Comparison of ENCODE assay signal across 19 cellular contexts in genomic region chr11:120272303-120272702, GRCh38. TPM values are rescaled to one million over a fixed set of nuclear protein-coding genes. Genes with fewer than 3 reads are reported as not detected.
DNase-seq lines count a peak whose midpoint lies in the region; ATAC-seq, FAIRE-seq and TF ChIP-seq lines count a peak whose summit lies in the region.
"Had no signal": no experiment of that assay in that cellular context is flagged by ENCODE, and none has a peak within 500 bp of the region (broad histone marks: within the 10 kb centered on the region; RNA-seq: fewer than 3 reads in every experiment).

No MANE protein-coding gene starts in this region.

- TF ChIP-seq EP300 in H1 (IDR thresholded peaks at IDR 0.05; ENCODE audit: borderline replicate concordance in 1 of 2, low read depth in 2 of 2, low read length in 2 of 2), result no peak

- H4K5ac ChIP-seq in H1 (ENCODE audit: insufficient read length, low read depth, low read length), result no peak overlapping the region

- peak overlapping the region; percentile 20 for H4K91ac ChIP-seq in H1 (replicated peaks; ENCODE audit: insufficient read length, low read length)
- H4K91ac ChIP-seq in neuronal stem cell (ENCODE audit: low read depth, low read length, poor library complexity), result no peak overlapping the region

- H2BK15ac ChIP-seq in H1 (ENCODE audit: low read length), result 0 out of 2 replicates have a peak overlapping the region, but pooled peaks have one; percentile 40
- no peak overlapping the region for H2BK15ac ChIP-seq in neuronal stem cell (ENCODE audit: low read length)

- no peak overlapping the region for H3K4me2 ChIP-seq in H1 (ENCODE audit: insufficient read depth in 1 of 2, low read depth in 2 of 2, low read length in 2 of 2)
- no peak overlapping the region for H3K4me2 ChIP-seq in neuronal stem cell (ENCODE audit: insufficient read depth, low read length, poor library complexity, severe bottlenecking)

- H2BK20ac ChIP-seq in H1 (ENCODE audit: low read length), result no peak overlapping the region

- H3K27me3 ChIP-seq in MG63 (peaks cover 16% of the 10 kb centered on the region; the same call in 1 of the 2 replicates), H1 (replicated peaks in 1 of 4; ENCODE audit: control insufficient read depth in 3 of 4, extremely low read depth in 1 of 4, insufficient read depth in 3 of 4, low read length in 3 of 4) (no peaks in the 10 kb centered on the region), neuronal stem cell (ENCODE audit: control insufficient read depth in 3 of 3, insufficient read depth in 3 of 3, low read depth in 1 of 3, low read length in 3 of 3) (peaks cover 0 to 28% (median 0%) of the 10 kb centered on the region in 3 experiments)
- H3K27me3 ChIP-seq: right atrium auricular region had no signal

- H2BK12ac ChIP-seq in H1 (ENCODE audit: low read depth, low read length) (no peak overlapping the region), neuronal stem cell (ENCODE audit: low read length) (no peak overlapping the region)

- H3K36me3 Mint-ChIP-seq in activated T-cell treated with anti-CD3 and anti-CD28 coated beads, Interleukin-2, amount 50 U/mL, for 4 hours (ENCODE audit: insufficient read depth), result no peaks in the 10 kb centered on the region
- H3K36me3 Mint-ChIP-seq in glutamatergic neuron (ENCODE audit: unreplicated experiment), result peaks cover 10% of the 10 kb centered on the region
- H3K36me3 Mint-ChIP-seq: activated naive CD8-positive, alpha-beta T cell had no signal

- WGBS in H1 (ENCODE audit: extremely low coverage in 1 of 2, insufficient coverage in 1 of 2, insufficient read length in 1 of 2, insufficient replicate concordance in 2 of 2, low coverage in 1 of 2, low lambda C conversion rate in 2 of 2, missing lambda C conversion rate in 1 of 2), 2 experiments, result 97% methylated on average over 2 of the region's 2 CpGs; no CpG with 5 or more reads in 1 of the 2 experiments
- no CpG with 5 or more reads among the region's 2 CpGs for WGBS in neuronal stem cell (ENCODE audit: extremely low coverage in 2 of 2, insufficient read length in 2 of 2, insufficient replicate concordance in 1 of 2), 2 donors

- H3K18ac ChIP-seq in H1 (ENCODE audit: extremely low read depth, low read length) (no peak overlapping the region), neuronal stem cell (ENCODE audit: low read length) (peak overlapping the region; percentile 49)

- H3K27ac ChIP-seq in H1 (ENCODE audit: low read depth, low read length), result no peak overlapping the region
- no peak overlapping the region for H3K27ac ChIP-seq in neuronal stem cell (replicated peaks; ENCODE audit: low read length)
- H3K27ac ChIP-seq: C4-2B, gastroesophageal sphincter, right atrium auricular region, WERI-Rb-1 had no signal

- H3K27me3 Mint-ChIP-seq in activated T-cell treated with anti-CD3 and anti-CD28 coated beads, Interleukin-2, amount 50 U/mL, for 4 hours (ENCODE audit: low read depth), result peaks cover 25% of the 10 kb centered on the region
- peaks cover 9% of the 10 kb centered on the region for H3K27me3 Mint-ChIP-seq in glutamatergic neuron (ENCODE audit: unreplicated experiment)
- H3K27me3 Mint-ChIP-seq in stimulated activated naive CD8-positive, alpha-beta T cell treated with anti-CD3 and anti-CD28 coated beads, Interleukin-15, amount 100 ng/mL, for 72 hours, result peaks cover 67% of the 10 kb centered on the region

- TF ChIP-seq POLR2A in H1 (IDR thresholded peaks at IDR 0.05; ENCODE audit: control extremely low read depth in 1 of 2, low read depth in 2 of 2, low read length in 2 of 2), result no peak

- H3K4me3 ChIP-seq in MG63 (no peak overlapping the region), H1 (ENCODE audit: extremely low read depth in 1 of 4, insufficient read depth in 2 of 4, low read depth in 3 of 4, low read length in 4 of 4) (no peak overlapping the region), neuronal stem cell (ENCODE audit: low read length in 2 of 2) (peak overlapping the region in 1 of 2 donors; percentile 48)
- H3K4me3 ChIP-seq: gastroesophageal sphincter, right atrium auricular region had no signal

- no peaks in the 10 kb centered on the region for H3K9me3 Mint-ChIP-seq in activated T-cell treated with anti-CD3 and anti-CD28 coated beads, Interleukin-2, amount 50 U/mL, for 4 hours
- peaks cover 3% of the 10 kb centered on the region for H3K9me3 Mint-ChIP-seq in glutamatergic neuron (ENCODE audit: unreplicated experiment)
- no peaks in the 10 kb centered on the region for H3K9me3 Mint-ChIP-seq in stimulated activated naive CD8-positive, alpha-beta T cell treated with anti-CD3 and anti-CD28 coated beads, Interleukin-15, amount 100 ng/mL, for 72 hours
- H3K9me3 Mint-ChIP-seq: stimulated activated naive CD8-positive, alpha-beta T cell treated with anti-CD3 and anti-CD28 coated beads, Interleukin-15, Interleukin-2, amounts not matched to agents 100 ng/mL and 50 ng/mL, for 24 hours had no signal

- TF ChIP-seq CTCF in H1 (IDR thresholded peaks at IDR 0.05; ENCODE audit: control extremely low read depth in 1 of 3, insufficient read depth in 1 of 3, low read depth in 1 of 3, low read length in 3 of 3) (no peak), glutamatergic neuron (IDR thresholded peaks at IDR 0.05; ENCODE audit: partially characterized antibody, unreplicated experiment) (no peak)

- H3K36me3 ChIP-seq in MG63 (no peaks in the 10 kb centered on the region), H1 (ENCODE audit: control insufficient read depth in 2 of 4, insufficient read depth in 4 of 4, low read length in 3 of 4) (no peaks in the 10 kb centered on the region), neuronal stem cell (replicated peaks in 1 of 2; ENCODE audit: control insufficient read depth in 2 of 2, insufficient read depth in 2 of 2, low read length in 2 of 2) (no peaks in the 10 kb centered on the region)
- H3K36me3 ChIP-seq: gastroesophageal sphincter, right atrium auricular region, WERI-Rb-1 had no signal

- FAIRE-seq in H1 (lab: Jason Lieb, UNC), result no peak
- FAIRE-seq: colon had no signal

- no peak overlapping the region for H3K56ac ChIP-seq in H1 (replicated peaks; ENCODE audit: insufficient read length, low read depth, low read length)

- H3K9ac ChIP-seq in H1 (replicated peaks in 1 of 4; ENCODE audit: extremely low read depth in 1 of 4, low read depth in 3 of 4, low read length in 3 of 4) (no peak overlapping the region), neuronal stem cell (ENCODE audit: low read depth, low read length, poor library complexity) (no peak overlapping the region)

- H3K4me1 ChIP-seq in H1 (replicated peaks in 1 of 4; ENCODE audit: control insufficient read depth in 3 of 4, insufficient read depth in 4 of 4, low read length in 3 of 4) (no peaks in the 10 kb centered on the region), neuronal stem cell (ENCODE audit: control insufficient read depth in 2 of 2, insufficient read depth in 1 of 2, low read depth in 1 of 2, low read length in 2 of 2) (no peaks in the 10 kb centered on the region)
- H3K4me1 ChIP-seq: gastroesophageal sphincter, right atrium auricular region had no signal

- H4K20me1 ChIP-seq in H1 (replicated peaks in 1 of 2; ENCODE audit: control insufficient read depth in 1 of 2, insufficient read depth in 2 of 2, low read length in 2 of 2), result no peaks in the 10 kb centered on the region

- no peak overlapping the region for H4K8ac ChIP-seq in H1 (ENCODE audit: extremely low read depth, insufficient read depth, low read length)
- H4K8ac ChIP-seq in neuronal stem cell (ENCODE audit: low read depth, low read length), result no peak overlapping the region

- H2BK120ac ChIP-seq in H1 (replicated peaks; ENCODE audit: low read depth, low read length) (no peak overlapping the region), neuronal stem cell (ENCODE audit: low read depth, low read length) (no peak overlapping the region)

- no peak for ATAC-seq in activated T-cell treated with anti-CD3 and anti-CD28 coated beads, Interleukin-2, amount 50 U/mL, for 4 hours
- ATAC-seq in GM19023 (IDR thresholded peaks at IDR 0.05; ENCODE audit: unreplicated experiment), result no peak
- no peak for ATAC-seq in stimulated activated naive CD8-positive, alpha-beta T cell treated with anti-CD3 and anti-CD28 coated beads, Interleukin-15, amount 100 ng/mL, for 72 hours
- ATAC-seq: gastroesophageal sphincter, left colon had no signal

- H3K27ac Mint-ChIP-seq in glutamatergic neuron (ENCODE audit: unreplicated experiment), result no peak overlapping the region
- H3K27ac Mint-ChIP-seq in stimulated activated naive CD8-positive, alpha-beta T cell treated with anti-CD3 and anti-CD28 coated beads, Interleukin-15, amount 100 ng/mL, for 72 hours, result no peak overlapping the region
- H3K27ac Mint-ChIP-seq: activated naive CD8-positive, alpha-beta T cell; stimulated activated naive CD8-positive, alpha-beta T cell treated with anti-CD3 and anti-CD28 coated beads, Interleukin-15, Interleukin-2, amounts not matched to agents 100 ng/mL and 50 ng/mL, for 24 hours had no signal

- H3K14ac ChIP-seq in H1 (ENCODE audit: insufficient read length) (no peak overlapping the region), neuronal stem cell (ENCODE audit: low read length) (peak overlapping the region; percentile 66)

- H3K79me1 ChIP-seq in H1 (ENCODE audit: low read depth, low read length) (no peaks in the 10 kb centered on the region), neuronal stem cell (ENCODE audit: low read depth, low read length) (no peaks in the 10 kb centered on the region)

- TF ChIP-seq RAD21 in H1 (IDR thresholded peaks at IDR 0.05 in 1 of 2, conservative IDR thresholded peaks at IDR 0.05 in 1 of 2; ENCODE audit: low read depth in 2 of 2, low read length in 2 of 2), result no peak

- H3K23ac ChIP-seq in H1 (ENCODE audit: insufficient read length) (no peak overlapping the region), neuronal stem cell (ENCODE audit: low read depth, low read length, poor library complexity) (no peak overlapping the region)

- POLR2A ChIA-PET in H1 (lab: Charles Lee; ENCODE audit: partially characterized antibody), result interaction anchor here (1.1 kb wide), 1 partner anchor 36 kb away, joined by 3 read pairs; no protein-coding TSS in a partner anchor

- DNase-seq in EH (ENCODE audit: low read depth), result peak; percentile 41
- DNase-seq in MG63, result peak; percentile 74
- no peak for DNase-seq in H1 (ENCODE audit: low read depth in 1 of 2, low spot score in 2 of 2)
- DNase-seq in neuronal stem cell (ENCODE audit: low spot score), result no peak
- no peak for DNase-seq in activated T-cell treated with anti-CD3 and anti-CD28 coated beads, Interleukin-2, amount 50 U/mL, for 4 hours
- DNase-seq in glutamatergic neuron, result no peak
- no peak for DNase-seq in stimulated activated naive CD8-positive, alpha-beta T cell treated with anti-CD3 and anti-CD28 coated beads, Interleukin-15, amount 100 ng/mL, for 72 hours
- DNase-seq: left colon, NCI-H1694, NCI-H69, WERI-Rb-1 had no signal

- H2BK5ac ChIP-seq in H1 (ENCODE audit: low read depth, low read length) (no peak overlapping the region), neuronal stem cell (ENCODE audit: low read length) (no peak overlapping the region)

- CTCF ChIA-PET in H1 (lab: Charles Lee; ENCODE audit: partially characterized antibody), result interaction anchor here (1.2 to 5.9 kb wide), 3 partner anchors 8 to 91 kb away, joined by 3 to 22 read pairs (median 3); no protein-coding TSS in a partner anchor

- no peak overlapping the region for H2AK5ac ChIP-seq in H1 (ENCODE audit: low read depth, low read length)
- no peak overlapping the region for H2AK5ac ChIP-seq in neuronal stem cell (ENCODE audit: low read depth, low read length)

- no peak overlapping the region for H3K4me3 Mint-ChIP-seq in activated T-cell treated with anti-CD3 and anti-CD28 coated beads, Interleukin-2, amount 50 U/mL, for 4 hours
- no peak overlapping the region for H3K4me3 Mint-ChIP-seq in glutamatergic neuron (ENCODE audit: unreplicated experiment)
- no peak overlapping the region for H3K4me3 Mint-ChIP-seq in stimulated activated naive CD8-positive, alpha-beta T cell treated with anti-CD3 and anti-CD28 coated beads, Interleukin-15, amount 100 ng/mL, for 72 hours
- H3K4me3 Mint-ChIP-seq: activated naive CD8-positive, alpha-beta T cell; stimulated activated naive CD8-positive, alpha-beta T cell treated with anti-CD3 and anti-CD28 coated beads, Interleukin-15, Interleukin-2, amounts not matched to agents 100 ng/mL and 50 ng/mL, for 24 hours had no signal

- H3K4ac ChIP-seq in H1 (replicated peaks; ENCODE audit: insufficient read length, low read depth, low read length) (no peak overlapping the region), neuronal stem cell (ENCODE audit: low read length) (no peak overlapping the region)

- H2AFZ ChIP-seq in H1 (ENCODE audit: low read length), result no peak overlapping the region
- H2AFZ ChIP-seq in neuronal stem cell (ENCODE audit: low read length), result no peak overlapping the region

- no peaks in the 10 kb centered on the region for H3K4me1 Mint-ChIP-seq in activated T-cell treated with anti-CD3 and anti-CD28 coated beads, Interleukin-2, amount 50 U/mL, for 4 hours (ENCODE audit: low read depth)
- no peaks in the 10 kb centered on the region for H3K4me1 Mint-ChIP-seq in glutamatergic neuron (ENCODE audit: low read depth, unreplicated experiment)
- H3K4me1 Mint-ChIP-seq in stimulated activated naive CD8-positive, alpha-beta T cell treated with anti-CD3 and anti-CD28 coated beads, Interleukin-15, amount 100 ng/mL, for 72 hours, result no peaks in the 10 kb centered on the region

- peaks cover 3% of the 10 kb centered on the region; the same call in 1 of the 2 replicates for H3K23me2 ChIP-seq in H1 (ENCODE audit: low read depth, low read length)

- H3K79me2 ChIP-seq in H1 (ENCODE audit: control insufficient read depth in 1 of 2, insufficient read depth in 2 of 2, low read length in 2 of 2), result no peaks in the 10 kb centered on the region

- no peaks in the 10 kb centered on the region for H3K9me3 ChIP-seq in MG63
- no peaks in the 10 kb centered on the region for H3K9me3 ChIP-seq in H1 (ENCODE audit: insufficient read depth in 2 of 2, low read depth in 1 of 2, low read length in 1 of 2)
- no peaks in the 10 kb centered on the region for H3K9me3 ChIP-seq in neuronal stem cell (replicated peaks in 1 of 2; ENCODE audit: control insufficient read depth in 2 of 2, insufficient read depth in 1 of 2, low read depth in 1 of 2, low read length in 2 of 2)
- H3K9me3 ChIP-seq: gastroesophageal sphincter, right atrium auricular region had no signal

RNA-seq across cellular contexts. Expression of gene POU2F3, which starts 32.4 kb away (rescaled TPM):
- total RNA-seq in MG63 (2014; rRNA removed; shearing (Covaris generic); ENCODE audit: low replicate concordance), result not detected in 2 replicates
- 1.0 and 1.1 TPM in 2 replicates for total RNA-seq in H1 (2021; fragmentation: NEBNext Ultra II Directional; extraction: Animal tissue kit (Norgen Biotek cat#: 25700))
- polyA plus RNA-seq in H1 (2011; rRNA removed), result 0.78 and 2.1 TPM in 2 replicates
- polyA plus RNA-seq in H1 (2011; cell fraction: cytosol; rRNA removed), result 1.4 TPM
- polyA plus RNA-seq in H1 (2011; cell fraction: nucleus; rRNA removed), result 1.9 TPM
- polyA plus RNA-seq in H1 (2012, experiment 1 of 2), result 1.2 to 3.1 TPM (median 2.4 TPM) in 4 replicates
- polyA plus RNA-seq in H1 (2012, experiment 2 of 2), result 0.81 TPM
- 1.3 TPM for polyA plus RNA-seq in H1 (2013, experiment 1 of 2)
- 1.2 TPM for polyA plus RNA-seq in H1 (2013, experiment 2 of 2)
- 2.4 and 2.6 TPM in 2 replicates for polyA minus RNA-seq in H1 (2011; rRNA and poly(A)+ RNA removed)
- polyA minus RNA-seq in H1 (2011; cell fraction: cytosol; rRNA and poly(A)+ RNA removed), result 1.0 TPM
- polyA minus RNA-seq in H1 (2011; cell fraction: nucleus; rRNA and poly(A)+ RNA removed), result 0.90 TPM
- polyA plus RNA-seq in neuronal stem cell (2013, experiment 1 of 2), result 0.03 TPM
- 0.03 TPM for polyA plus RNA-seq in neuronal stem cell (2013, experiment 2 of 2)
- not detected for total RNA-seq in activated T-cell treated with anti-CD3 and anti-CD28 coated beads, Interleukin-2, amount 50 U/mL, for 4 hours
- not detected for total RNA-seq in glutamatergic neuron (ENCODE audit: unreplicated experiment)
- total RNA-seq: right atrium auricular region, SK-MEL-5 had no signal

RNA-seq across cellular contexts. Expression of gene TLCD5, which starts 52.8 kb away (rescaled TPM):
- 7.3 and 8.1 TPM in 2 replicates for total RNA-seq in MG63 (2014; rRNA removed; shearing (Covaris generic); ENCODE audit: low replicate concordance)
- 9.5 TPM in 2 replicates for total RNA-seq in H1 (2021; fragmentation: NEBNext Ultra II Directional; extraction: Animal tissue kit (Norgen Biotek cat#: 25700))
- polyA plus RNA-seq in H1 (2011; rRNA removed), result 7.7 and 10.1 TPM in 2 replicates
- polyA plus RNA-seq in H1 (2011; cell fraction: cytosol; rRNA removed), result 8.8 TPM
- 7.6 TPM for polyA plus RNA-seq in H1 (2011; cell fraction: nucleus; rRNA removed)
- polyA plus RNA-seq in H1 (2012, experiment 1 of 2), result 5.7 to 7.8 TPM (median 7.3 TPM) in 4 replicates
- polyA plus RNA-seq in H1 (2012, experiment 2 of 2), result 2.2 TPM
- polyA plus RNA-seq in H1 (2013, experiment 1 of 2), result 7.3 TPM
- polyA plus RNA-seq in H1 (2013, experiment 2 of 2), result 7.9 TPM
- polyA minus RNA-seq in H1 (2011; rRNA and poly(A)+ RNA removed), result 13.6 and 15.0 TPM in 2 replicates
- 4.2 TPM for polyA minus RNA-seq in H1 (2011; cell fraction: cytosol; rRNA and poly(A)+ RNA removed)
- polyA minus RNA-seq in H1 (2011; cell fraction: nucleus; rRNA and poly(A)+ RNA removed), result 9.3 TPM
- polyA plus RNA-seq in neuronal stem cell (2013, experiment 1 of 2), result 12.2 TPM
- 12.1 TPM for polyA plus RNA-seq in neuronal stem cell (2013, experiment 2 of 2)
- under 1 TPM; 0.23 to 0.43 (median 0.26) TPM for total RNA-seq in activated T-cell treated with anti-CD3 and anti-CD28 coated beads, Interleukin-2, amount 50 U/mL, for 4 hours
- total RNA-seq in glutamatergic neuron (ENCODE audit: unreplicated experiment), result 15.8 TPM

Comparison
In these comparisons a context has a peak if more than half of its experiments do, and no peak if none do; other contexts are left out.
1. DNase-seq: peak in EH (single experiment) and MG63 (single experiment); none in H1 (0 of 2), neuronal stem cell (single experiment), activated T-cell treated with anti-CD3 and anti-CD28 coated beads, Interleukin-2, amount 50 U/mL, for 4 hours (single experiment), glutamatergic neuron (single experiment) and stimulated activated naive CD8-positive, alpha-beta T cell treated with anti-CD3 and anti-CD28 coated beads, Interleukin-15, amount 100 ng/mL, for 72 hours (0 of 2).